In the genomic region with DNA sequence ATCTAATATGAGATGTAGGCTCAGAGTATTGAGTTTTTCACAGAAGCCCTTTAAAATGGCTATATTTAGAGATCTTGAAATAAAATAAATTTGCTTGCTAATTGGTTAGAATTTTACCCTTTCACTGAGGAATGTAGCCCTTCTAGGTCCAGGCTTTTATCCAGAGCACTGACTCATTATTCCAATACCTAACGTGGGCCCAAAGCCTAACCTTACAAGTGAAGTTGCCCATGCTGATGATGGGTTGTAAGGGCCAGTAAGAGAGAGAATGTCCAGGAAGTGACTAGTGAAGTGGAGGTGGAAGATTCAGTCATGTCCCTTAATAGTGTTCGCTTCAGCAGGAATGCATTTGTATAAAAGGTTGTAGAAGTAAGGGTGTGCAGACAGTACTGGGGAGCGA, we compare ENCODE assay signal across 19 cellular contexts.
DNase-seq lines count a peak whose midpoint lies in the region; ATAC-seq and TF ChIP-seq lines count a peak whose summit lies in the region.
"Had no signal": no experiment of that assay in that cellular context is flagged by ENCODE, and none has a peak within 500 bp of the region (broad histone marks: within the 10 kb centered on the region; RNA-seq: fewer than 3 reads in every experiment).

No MANE protein-coding gene starts in this region.

- no TSS peak for BruUV-seq in PC-3 (replicated peaks; lab: Mats Ljungman, UMichigan)

- peak overlapping the region; percentile 15 for H3K23ac ChIP-seq in trophoblast cell (ENCODE audit: low read length)

- no peaks in the 10 kb centered on the region for H3K27me3 Mint-ChIP-seq in activated T-helper 17 cell treated with anti-CD3 and anti-CD28 coated beads, Interleukin-2, amount 50 U/mL, for 72 hours
- H3K27me3 Mint-ChIP-seq: CD4-positive, alpha-beta T cell had no signal

- no peaks in the 10 kb centered on the region for H3K79me1 ChIP-seq in trophoblast cell (ENCODE audit: low read length)

- DNase-seq in EH (ENCODE audit: low read depth), result peak; percentile 34
- DNase-seq in PC-3, result peak; percentile 24
- DNase-seq in epithelial cell of esophagus (ENCODE audit: low read depth), result peak; percentile 6
- no peak for DNase-seq in trophoblast cell
- no peak for DNase-seq in activated T-cell treated with anti-CD3 and anti-CD28 coated beads for 4 hours
- DNase-seq in hippocampal formation (lab: John Stamatoyannopoulos, UW), result no peak
- DNase-seq: Calu3; CD4-positive, alpha-beta T cell; DMS53; KG1; NCI-H1048; NCI-H1436 treated with DMSO at 0.1 percent for 48 hours; NCI-H2081; NCI-H510A treated with DMSO at 0.1 percent for 48 hours; NCI-H82; Right ventricle myocardium superior had no signal

- H3K18ac ChIP-seq in trophoblast cell (ENCODE audit: low read length), result no peak overlapping the region

- H3K4me3 ChIP-seq in PC-3 (ENCODE audit: low read length) (no peak overlapping the region), epithelial cell of esophagus (ENCODE audit: low read length) (no peak overlapping the region), trophoblast cell (ENCODE audit: low read depth, low read length) (no peak overlapping the region)
- H3K4me3 ChIP-seq: GM23338, SK-N-MC had no signal

- H3K4me3 Mint-ChIP-seq in activated T-helper 17 cell treated with anti-CD3 and anti-CD28 coated beads, Interleukin-2, amount 50 U/mL, for 72 hours, result no peak overlapping the region
- H3K4me3 Mint-ChIP-seq: CD4-positive, alpha-beta T cell; GM23338 had no signal

- peaks cover 64% of the 10 kb centered on the region for H3K36me3 Mint-ChIP-seq in activated T-helper 17 cell treated with anti-CD3 and anti-CD28 coated beads, Interleukin-2, amount 50 U/mL, for 72 hours (ENCODE audit: low read depth)

- H3K4me2 ChIP-seq in PC-3 (ENCODE audit: low read length) (no peak overlapping the region), trophoblast cell (ENCODE audit: low read length) (no peak overlapping the region)
- H3K4me2 ChIP-seq: GM23338 had no signal

- H4K20me1 ChIP-seq in PC-3 (ENCODE audit: low read length), result no peaks in the 10 kb centered on the region

- H3F3A ChIP-seq in PC-3 (ENCODE audit: low read length, unreplicated experiment), result no peaks in the 10 kb centered on the region

- intact Hi-C loops in PC-3 (cut with micrococcal nuclease), result no loop called here

- no peak overlapping the region for H2AK5ac ChIP-seq in trophoblast cell (ENCODE audit: low read length)

- no CpG with 5 or more reads among the region's 3 CpGs for WGBS in trophoblast cell (ENCODE audit: extremely low coverage, insufficient coverage, insufficient read length)

- H3K9ac ChIP-seq in PC-3 (ENCODE audit: low read length) (no peak overlapping the region), trophoblast cell (ENCODE audit: low read length) (no peak overlapping the region)

- no peak overlapping the region for H4K91ac ChIP-seq in trophoblast cell (ENCODE audit: low read depth, low read length)

- no peaks in the 10 kb centered on the region for H3K27me3 ChIP-seq in PC-3 (ENCODE audit: low read length)
- no peaks in the 10 kb centered on the region for H3K27me3 ChIP-seq in trophoblast cell (ENCODE audit: insufficient read depth, low read length)

- H3K4me1 Mint-ChIP-seq in activated T-helper 17 cell treated with anti-CD3 and anti-CD28 coated beads, Interleukin-2, amount 50 U/mL, for 72 hours, result peaks cover 8% of the 10 kb centered on the region

- H2AFZ ChIP-seq in PC-3 (ENCODE audit: low read length), result no peak overlapping the region
- H2AFZ ChIP-seq in trophoblast cell (ENCODE audit: insufficient read depth, low read length, poor library complexity), result no peak overlapping the region
- H2AFZ ChIP-seq: GM23338 had no signal

- POLR2A ChIA-PET in PC-3 (lab: Charles Lee; ENCODE audit: unreplicated experiment), result no interaction called here

- H3K9me3 ChIP-seq in PC-3 (ENCODE audit: low read length), result no peaks in the 10 kb centered on the region
- H3K9me3 ChIP-seq in trophoblast cell (ENCODE audit: insufficient read depth, low read depth, low read length), result no peaks in the 10 kb centered on the region

- no peak overlapping the region for H2BK5ac ChIP-seq in trophoblast cell (ENCODE audit: low read depth, low read length, poor library complexity)

- CTCF ChIA-PET in PC-3 (lab: Charles Lee), result no interaction called here

- H3K27ac ChIP-seq in PC-3 (ENCODE audit: low read length) (no peak overlapping the region), trophoblast cell (ENCODE audit: low read depth, low read length) (no peak overlapping the region)
- H3K27ac ChIP-seq: SK-N-MC had no signal

- no peaks in the 10 kb centered on the region for H3K9me2 ChIP-seq in PC-3 (replicated peaks; ENCODE audit: low read length)

- no peaks in the 10 kb centered on the region for H3K9me3 Mint-ChIP-seq in activated T-helper 17 cell treated with anti-CD3 and anti-CD28 coated beads, Interleukin-2, amount 50 U/mL, for 72 hours
- H3K9me3 Mint-ChIP-seq: CD4-positive, alpha-beta T cell; GM23338 had no signal

- TF ChIP-seq CTCF in PC-3 (conservative IDR thresholded peaks at IDR 0.05; ENCODE audit: low read depth, low read length) (no peak), epithelial cell of esophagus (IDR thresholded peaks at IDR 0.05; ENCODE audit: insufficient read depth, low read depth, low read length, missing control alignments) (no peak)

- H3K4me1 ChIP-seq in PC-3 (ENCODE audit: insufficient read depth, low read length), result peaks cover 10% of the 10 kb centered on the region
- H3K4me1 ChIP-seq in trophoblast cell (ENCODE audit: control insufficient read depth in 1 of 2, insufficient read depth in 2 of 2, low read length in 2 of 2), result no peaks in the 10 kb centered on the region

- no peak overlapping the region for H3K27ac Mint-ChIP-seq in activated T-helper 17 cell treated with anti-CD3 and anti-CD28 coated beads, Interleukin-2, amount 50 U/mL, for 72 hours
- H3K27ac Mint-ChIP-seq: CD4-positive, alpha-beta T cell; GM23338 had no signal

- ATAC-seq in PC-3, result no peak; the same call in 1 of the 2 replicates
- ATAC-seq in activated T-helper 17 cell treated with anti-CD3 and anti-CD28 coated beads, Interleukin-2, amount 50 U/mL, for 72 hours (replicated peaks), result no peak
- ATAC-seq: GM23338 had no signal

- no peak overlapping the region for H4K8ac ChIP-seq in trophoblast cell (ENCODE audit: low read depth, low read length)

- no peak overlapping the region for H3K14ac ChIP-seq in trophoblast cell (ENCODE audit: low read length)

- no peaks in the 10 kb centered on the region for H3K36me3 ChIP-seq in PC-3 (ENCODE audit: low read depth, low read length)
- peaks cover 2 to 3% of the 10 kb centered on the region in 2 experiments for H3K36me3 ChIP-seq in trophoblast cell (ENCODE audit: control insufficient read depth in 1 of 2, insufficient read depth in 2 of 2, low read length in 2 of 2)

- H3K4ac ChIP-seq in trophoblast cell (ENCODE audit: low read depth, low read length), result no peak overlapping the region

- no peak overlapping the region for H2BK120ac ChIP-seq in trophoblast cell (ENCODE audit: insufficient read depth, low read length, poor library complexity)

- no peak overlapping the region for H4K12ac ChIP-seq in trophoblast cell (ENCODE audit: low read depth, low read length)

- H2BK12ac ChIP-seq in trophoblast cell (ENCODE audit: low read length), result no peak overlapping the region

- H3K79me2 ChIP-seq in PC-3 (ENCODE audit: low read length) (no peaks in the 10 kb centered on the region), trophoblast cell (ENCODE audit: control insufficient read depth, insufficient read depth, low read length, poor library complexity) (no peaks in the 10 kb centered on the region)

Comparison
In these comparisons a context has a peak if more than half of its experiments do, and no peak if none do; other contexts are left out.
1. DNase-seq: peak in EH (single experiment), PC-3 (single experiment) and epithelial cell of esophagus (single experiment); none in trophoblast cell (0 of 2), activated T-cell treated with anti-CD3 and anti-CD28 coated beads for 4 hours (single experiment) and hippocampal formation (0 of 2).